10 cellular contexts compared by ENCODE assay signal in the genomic region with DNA sequence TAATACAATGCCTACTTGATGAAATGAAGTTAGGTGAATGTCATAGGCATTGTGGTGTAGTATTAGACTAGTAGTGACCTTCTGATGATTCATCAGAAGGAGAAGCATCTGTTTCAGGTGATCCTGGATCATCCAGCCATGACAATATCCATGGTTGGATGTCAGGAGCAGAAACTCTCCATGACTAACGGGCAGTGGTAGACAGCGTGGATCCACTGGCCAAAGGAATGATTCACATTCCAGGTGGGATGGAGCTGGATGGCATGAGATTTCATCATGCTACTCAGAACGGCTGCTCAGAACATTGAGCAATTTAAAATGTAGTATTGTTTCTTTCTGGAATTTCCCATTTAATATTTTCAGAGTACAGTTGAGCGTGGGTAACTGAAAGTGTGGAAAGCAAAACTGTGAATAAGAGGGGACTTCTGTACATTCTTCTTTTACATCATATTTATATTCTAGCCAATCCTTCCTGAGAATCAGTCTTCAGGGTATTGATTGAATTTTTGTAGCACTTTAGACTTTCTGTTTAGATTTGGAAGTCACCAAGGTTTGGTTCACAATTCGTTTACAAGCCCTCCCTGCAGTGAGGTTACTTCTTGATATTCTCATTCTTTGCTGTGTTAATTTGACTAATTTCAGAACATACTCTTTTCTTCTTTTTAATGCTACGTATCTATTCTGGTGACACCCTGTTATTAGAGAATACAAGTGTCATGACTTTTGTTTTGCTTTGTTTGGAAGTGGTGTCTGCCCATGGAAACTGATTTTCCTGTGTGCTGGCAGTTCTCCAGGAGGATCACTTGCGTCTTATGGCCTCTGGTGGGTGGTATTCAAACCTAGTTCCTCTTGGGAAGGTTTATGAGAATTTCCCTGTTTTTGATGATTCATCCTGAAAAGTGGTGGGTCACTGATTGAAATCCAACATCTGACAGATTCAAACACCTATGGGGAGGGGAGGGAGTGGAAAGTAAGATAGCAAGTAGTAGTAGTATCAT. TPM values are rescaled to one million over a fixed set of nuclear protein-coding genes. Genes with fewer than 3 reads are reported as not detected.
A peak's percentile ranks its signal among the peaks of the same experiment; 100 is the strongest.
DNase-seq lines count a peak whose midpoint lies in the region.
"Had no signal": no experiment of that assay in that cellular context is flagged by ENCODE, and none has a peak within 500 bp of the region (broad histone marks: within the 10 kb centered on the region; RNA-seq: fewer than 3 reads in every experiment).

No MANE protein-coding gene starts in this region.

- no peak overlapping the region for H3K4me3 ChIP-seq in skeletal muscle cell (ENCODE audit: low read depth, low read length)
- H3K4me3 ChIP-seq: lower lobe of right lung had no signal

- intact Hi-C loops in cardiac septum (cut with DNase I) = no loop called here

- peak; percentile 13 to 26 for DNase-seq in activated CD4-positive, alpha-beta T cell treated with anti-CD3 and anti-CD28 coated beads, Interleukin-2, amount 50 U/mL, for 48 hours
- no peak for DNase-seq in activated CD4-positive, alpha-beta T cell treated with anti-CD3 and anti-CD28 coated beads for 48 hours
- DNase-seq in LoVo (ENCODE audit: low spot score) (peak; percentile 69), dedifferentiated amniotic fluid mesenchymal stem cell (ENCODE audit: extremely low spot score) (peak; percentile 85), skeletal muscle cell (ENCODE audit: low read depth) (peak; percentile 59), pons (ENCODE audit: low spot score) (no peak), Kasumi-1 (lab: John Stamatoyannopoulos, UW) (no peak), cardiac septum (ENCODE audit: low spot score) (no peak)
- DNase-seq: lower lobe of right lung, SW 1271 had no signal

RNA-seq across cellular contexts. Expression of gene CLINT1, which starts 12.2 kb away (rescaled TPM):
- 53.0 TPM for total RNA-seq in cardiac septum

Comparison
In these comparisons a context has a peak if more than half of its experiments do, and no peak if none do; other contexts are left out.
1. DNase-seq: peak in activated CD4-positive, alpha-beta T cell treated with anti-CD3 and anti-CD28 coated beads, Interleukin-2, amount 50 U/mL, for 48 hours (2 of 2), LoVo (single experiment), dedifferentiated amniotic fluid mesenchymal stem cell (single experiment) and skeletal muscle cell (single experiment); none in activated CD4-positive, alpha-beta T cell treated with anti-CD3 and anti-CD28 coated beads for 48 hours (single experiment), pons (single experiment), Kasumi-1 (0 of 2) and cardiac septum (single experiment).